Comparison of ENCODE assay signal across 11 cellular contexts in genomic region chr2:98473995-98474780, GRCh38. TPM values are rescaled to one million over a fixed set of nuclear protein-coding genes. Genes with fewer than 3 reads are reported as not detected.
DNase-seq lines count a peak whose midpoint lies in the region; ATAC-seq and TF ChIP-seq lines count a peak whose summit lies in the region.
"Had no signal": no experiment of that assay in that cellular context is flagged by ENCODE, and none has a peak within 500 bp of the region (broad histone marks: within the 10 kb centered on the region; RNA-seq: fewer than 3 reads in every experiment).

No MANE protein-coding gene starts in this region.

- H3K36me3 ChIP-seq in duodenal mucosa (ENCODE audit: control insufficient read depth in 1 of 2, insufficient read depth in 2 of 2, low read length in 2 of 2) = no peaks in the 10 kb centered on the region

- H3K9ac ChIP-seq in duodenal mucosa (ENCODE audit: low read depth in 1 of 2, low read length in 2 of 2) = peak overlapping the region in 1 of 2 donors; percentile 31

- no peaks in the 10 kb centered on the region for H3K27me3 Mint-ChIP-seq in CD4-positive, alpha-beta T cell
- H3K27me3 Mint-ChIP-seq in glutamatergic neuron (ENCODE audit: unreplicated experiment) = peaks cover 7% of the 10 kb centered on the region

- CTCF ChIA-PET in CD4-positive, alpha-beta T cell (lab: Charles Lee) = interaction anchor here (0.6 kb wide), 1 partner anchor 14 kb away, joined by 3 read pairs; no protein-coding TSS in a partner anchor

- intact Hi-C loops in CD4-positive, alpha-beta T cell (cut with DNase I, micrococcal nuclease) = loop anchor here in 1 of 2 experiments (2.0 kb wide), 1 partner anchor 15 kb away; no protein-coding TSS in a partner anchor

- POLR2A ChIA-PET in CD4-positive, alpha-beta T cell (lab: Charles Lee) = interaction anchor here (0.6 to 3.8 kb wide), 3 partner anchors 8 to 11 kb away, joined by 3 to 32 read pairs (median 3); no protein-coding TSS in a partner anchor

- peaks cover 95% of the 10 kb centered on the region for H3K4me1 Mint-ChIP-seq in CD4-positive, alpha-beta T cell (ENCODE audit: low read depth)
- H3K4me1 Mint-ChIP-seq in glutamatergic neuron (ENCODE audit: low read depth, unreplicated experiment) = peaks cover 20% of the 10 kb centered on the region

- ATAC-seq in CD4-positive, alpha-beta T cell (ENCODE audit: poor library complexity) = peak; percentile 41
- peak; percentile 33 for ATAC-seq in GM18907 (IDR thresholded peaks at IDR 0.05; ENCODE audit: unreplicated experiment)
- ATAC-seq in GM19328 (IDR thresholded peaks at IDR 0.05; ENCODE audit: unreplicated experiment) = no peak
- ATAC-seq in HG02571 (IDR thresholded peaks at IDR 0.05; ENCODE audit: unreplicated experiment) = no peak

- no peak for TF ChIP-seq CTCF in CD4-positive, alpha-beta T cell (IDR thresholded peaks at IDR 0.05)
- no peak for TF ChIP-seq CTCF in glutamatergic neuron (IDR thresholded peaks at IDR 0.05; ENCODE audit: partially characterized antibody, unreplicated experiment)

- peak in 1 of 10 experiments; percentile 32 for DNase-seq in CD4-positive, alpha-beta T cell
- DNase-seq in NCI-H2029 (lab: John Stamatoyannopoulos, UW) (peak; percentile 39), epidermal melanocyte (ENCODE audit: insufficient read length, low spot score) (no peak), glutamatergic neuron (no peak)
- DNase-seq: amygdala, KG1 had no signal

- H3K9me3 Mint-ChIP-seq in CD4-positive, alpha-beta T cell = no peaks in the 10 kb centered on the region
- H3K9me3 Mint-ChIP-seq in glutamatergic neuron (ENCODE audit: unreplicated experiment) = peaks cover 5% of the 10 kb centered on the region

- H3K4me3 Mint-ChIP-seq in CD4-positive, alpha-beta T cell = peak overlapping the region; percentile 80
- H3K4me3 Mint-ChIP-seq in glutamatergic neuron (ENCODE audit: unreplicated experiment) = no peak overlapping the region

- peak overlapping the region; percentile 66 for H3K27ac ChIP-seq in CD4-positive, alpha-beta T cell (ENCODE audit: low read depth, low read length)
- H3K27ac ChIP-seq in duodenal mucosa (ENCODE audit: low read depth, low read length) = peak overlapping the region; percentile 26
- H3K27ac ChIP-seq: epithelial cell of prostate had no signal

- no peaks in the 10 kb centered on the region for H3K9me3 ChIP-seq in CD4-positive, alpha-beta T cell (ENCODE audit: control insufficient read depth, low read length)
- H3K9me3 ChIP-seq in duodenal mucosa (ENCODE audit: control insufficient read depth in 1 of 2, low read length in 2 of 2) = no peaks in the 10 kb centered on the region

- no peaks in the 10 kb centered on the region for H3K27me3 ChIP-seq in CD4-positive, alpha-beta T cell (ENCODE audit: control insufficient read depth, insufficient read depth, low read length)
- H3K27me3 ChIP-seq in duodenal mucosa (ENCODE audit: control insufficient read depth in 1 of 2, insufficient read depth in 2 of 2, low read length in 2 of 2) = no peaks in the 10 kb centered on the region

- peak overlapping the region; percentile 72 for H3K27ac Mint-ChIP-seq in CD4-positive, alpha-beta T cell
- no peak overlapping the region for H3K27ac Mint-ChIP-seq in glutamatergic neuron (ENCODE audit: unreplicated experiment)

- peak overlapping the region; percentile 33 to 48 for H3K4me3 ChIP-seq in duodenal mucosa (ENCODE audit: low read depth in 1 of 2, low read length in 2 of 2)

- peaks cover 71 to 79% of the 10 kb centered on the region in 2 donors for H3K4me1 ChIP-seq in duodenal mucosa (ENCODE audit: control insufficient read depth in 1 of 2, insufficient read depth in 2 of 2, low read length in 2 of 2)

- H3K36me3 Mint-ChIP-seq in CD4-positive, alpha-beta T cell (ENCODE audit: low read depth) = peaks cover 23% of the 10 kb centered on the region
- no peaks in the 10 kb centered on the region for H3K36me3 Mint-ChIP-seq in glutamatergic neuron (ENCODE audit: unreplicated experiment)

RNA-seq across cellular contexts. Expression of gene INPP4A, which starts 29.5 kb away (rescaled TPM):
- total RNA-seq in CD4-positive, alpha-beta T cell = 10 to 100 TPM; 86.4 to 89.2 TPM
- 54.5 TPM for total RNA-seq in glutamatergic neuron (ENCODE audit: unreplicated experiment)

Comparison
In these comparisons a context has a peak if more than half of its experiments do, and no peak if none do; other contexts are left out.
1. ATAC-seq: peak in CD4-positive, alpha-beta T cell (single experiment) and GM18907 (single experiment); none in GM19328 (single experiment) and HG02571 (single experiment).